9 cellular contexts compared by ENCODE assay signal in genomic region chr14:61145258-61145902, GRCh38.
A peak's percentile ranks its signal among the peaks of the same experiment; 100 is the strongest.
DNase-seq lines count a peak whose midpoint lies in the region; ATAC-seq and TF ChIP-seq lines count a peak whose summit lies in the region.
"Had no signal": no experiment of that assay in that cellular context is flagged by ENCODE, and none has a peak within 500 bp of the region (broad histone marks: within the 10 kb centered on the region; RNA-seq: fewer than 3 reads in every experiment).

No MANE protein-coding gene starts in this region.

- H3K9me3 Mint-ChIP-seq in nephron progenitor cell = peaks cover 58% of the 10 kb centered on the region

- H3K4me3 ChIP-seq in AG09309 (ENCODE audit: control insufficient read depth, low read depth, low read length) = no peak overlapping the region

- H3K27ac Mint-ChIP-seq in nephron progenitor cell = peak overlapping the region; percentile 19

- peaks cover 36% of the 10 kb centered on the region for H3K36me3 Mint-ChIP-seq in nephron progenitor cell (ENCODE audit: low read depth)

- DNase-seq in AG09309 (ENCODE audit: low read depth) (peak; percentile 97), NCI-H2171 (lab: John Stamatoyannopoulos, UW) (peak; percentile 96), epithelial cell of prostate (ENCODE audit: low read depth, low spot score) (peak; percentile 36), nephron progenitor cell (no peak)
- no peak for DNase-seq in stimulated activated CD4-positive, alpha-beta T cell treated with anti-CD3 and anti-CD28 coated beads, Interleukin-15, amount 100 ng/mL, for 24 hours
- no peak for DNase-seq in activated effector memory CD4-positive, alpha-beta T cell treated with anti-CD3 and anti-CD28 coated beads, Interleukin-2, amount 50 U/mL, for 16 hours
- DNase-seq: kidney had no signal

- no peak overlapping the region for H3K4me3 Mint-ChIP-seq in nephron progenitor cell

- no peak for TF ChIP-seq CTCF in AG09309 (IDR thresholded peaks at IDR 0.05; ENCODE audit: control insufficient read depth, insufficient read depth, low read depth, low read length, missing control alignments)
- no peak for TF ChIP-seq CTCF in nephron progenitor cell (IDR thresholded peaks at IDR 0.05)

- ATAC-seq in HG03139 (IDR thresholded peaks at IDR 0.05; ENCODE audit: unreplicated experiment) = no peak
- no peak for ATAC-seq in HG02852 (IDR thresholded peaks at IDR 0.05; ENCODE audit: unreplicated experiment)

- H3K4me1 Mint-ChIP-seq in nephron progenitor cell = peaks cover 39% of the 10 kb centered on the region

- H3K27me3 Mint-ChIP-seq in nephron progenitor cell (ENCODE audit: low read depth, poor library complexity) = peaks cover 5% of the 10 kb centered on the region

- H3K27ac ChIP-seq in epithelial cell of prostate = peak overlapping the region; percentile 96

Comparison
In these comparisons a context has a peak if more than half of its experiments do, and no peak if none do; other contexts are left out.
1. DNase-seq: peak in AG09309 (single experiment), NCI-H2171 (single experiment) and epithelial cell of prostate (single experiment); none in nephron progenitor cell (single experiment), stimulated activated CD4-positive, alpha-beta T cell treated with anti-CD3 and anti-CD28 coated beads, Interleukin-15, amount 100 ng/mL, for 24 hours (single experiment) and activated effector memory CD4-positive, alpha-beta T cell treated with anti-CD3 and anti-CD28 coated beads, Interleukin-2, amount 50 U/mL, for 16 hours (single experiment).